ENCODE assay signal across 8 cellular contexts in genomic region chr20:35776513-35777101, GRCh38. TPM values are rescaled to one million over a fixed set of nuclear protein-coding genes. Genes with fewer than 3 reads are reported as not detected.
A peak's percentile ranks its signal among the peaks of the same experiment; 100 is the strongest.
DNase-seq lines count a peak whose midpoint lies in the region; ATAC-seq and TF ChIP-seq lines count a peak whose summit lies in the region.

No MANE protein-coding gene starts in this region.

- no peaks in the 10 kb centered on the region for H3K27me3 Mint-ChIP-seq in chondrocyte (ENCODE audit: low read depth)
- no peaks in the 10 kb centered on the region for H3K27me3 Mint-ChIP-seq in naive thymus-derived CD8-positive, alpha-beta T cell

- DNase-seq in DMS 273 (lab: John Stamatoyannopoulos, UW; ENCODE audit: unreplicated experiment) (peak; percentile 89), NCI-H345 (lab: John Stamatoyannopoulos, UW) (peak; percentile 58), chondrocyte (ENCODE audit: low spot score) (peak; percentile 2), NCI-H1436 treated with DMSO at 0.1 percent for 48 hours (lab: John Stamatoyannopoulos, UW) (no peak), DMS114 treated with DMSO at 0.1 percent for 48 hours (lab: John Stamatoyannopoulos, UW; ENCODE audit: unreplicated experiment) (no peak)
- peak in 1 of 10 donors; percentile 25 for DNase-seq in naive thymus-derived CD8-positive, alpha-beta T cell
- no peak for DNase-seq in stimulated activated CD8-positive, alpha-beta memory T cell treated with anti-CD3 and anti-CD28 coated beads, Interleukin-4, amount 100 ng/mL, for 48 hours

- H3K4me3 Mint-ChIP-seq in chondrocyte (ENCODE audit: unreplicated experiment): no peak overlapping the region
- H3K4me3 Mint-ChIP-seq in naive thymus-derived CD8-positive, alpha-beta T cell: peak overlapping the region in 9 of 10 donors; percentile 38 to 81 (median 67)

- no peak for TF ChIP-seq CTCF in chondrocyte (IDR thresholded peaks at IDR 0.05)

- H3K27ac Mint-ChIP-seq in chondrocyte (ENCODE audit: unreplicated experiment): peak overlapping the region; percentile 73
- peak overlapping the region; percentile 29 to 94 (median 79) for H3K27ac Mint-ChIP-seq in naive thymus-derived CD8-positive, alpha-beta T cell

- H3K4me1 Mint-ChIP-seq in chondrocyte (ENCODE audit: low read depth): peaks cover 37% of the 10 kb centered on the region
- H3K4me1 Mint-ChIP-seq in naive thymus-derived CD8-positive, alpha-beta T cell: peaks cover 32 to 80% (median 65%) of the 10 kb centered on the region in 4 donors

- H3K9me3 Mint-ChIP-seq in chondrocyte (ENCODE audit: low read depth): no peaks in the 10 kb centered on the region
- peaks cover 0 to 1% (median 0%) of the 10 kb centered on the region in 9 donors for H3K9me3 Mint-ChIP-seq in naive thymus-derived CD8-positive, alpha-beta T cell

- POLR2A ChIA-PET in naive thymus-derived CD8-positive, alpha-beta T cell (lab: Charles Lee): interaction anchor here (1.2 to 17.0 kb wide), 4 partner anchors 9 to 42 kb away, joined by 3 to 684 read pairs (median 4); partner anchors contain the start of gene RBM39

- ATAC-seq in naive thymus-derived CD8-positive, alpha-beta T cell: no peak
- no peak for ATAC-seq in GM21423 (IDR thresholded peaks at IDR 0.05; ENCODE audit: unreplicated experiment)

- H3K36me3 Mint-ChIP-seq in chondrocyte (ENCODE audit: low read depth): peaks cover 6% of the 10 kb centered on the region
- H3K36me3 Mint-ChIP-seq in naive thymus-derived CD8-positive, alpha-beta T cell: peaks cover 0 to 51% (median 4%) of the 10 kb centered on the region in 3 donors

RNA-seq across cellular contexts. Expression of gene PHF20, which starts 4.8 kb away (rescaled TPM):
- total RNA-seq in chondrocyte: 42.2 to 46.1 TPM (median 44.6 TPM) in 3 replicates
- total RNA-seq in naive thymus-derived CD8-positive, alpha-beta T cell: 10 to 100 TPM; 79.0 to 82.8 TPM
- 100 to 1,000 TPM; 114 to 135 (median 125) TPM for polyA plus RNA-seq in naive thymus-derived CD8-positive, alpha-beta T cell

RNA-seq across cellular contexts. Expression of gene RBM39, which starts 34.5 kb away (rescaled TPM):
- 217 to 277 TPM (median 238 TPM) in 3 replicates for total RNA-seq in chondrocyte
- 100 to 1,000 TPM; 687 to 713 TPM for total RNA-seq in naive thymus-derived CD8-positive, alpha-beta T cell
- polyA plus RNA-seq in naive thymus-derived CD8-positive, alpha-beta T cell: 100 to 1,000 TPM; 110 to 134 (median 112) TPM

Comparison
In these comparisons a context has a peak if more than half of its experiments do, and no peak if none do; other contexts are left out.
1. DNase-seq: peak in DMS 273 (single experiment), NCI-H345 (single experiment) and chondrocyte (single experiment); none in stimulated activated CD8-positive, alpha-beta memory T cell treated with anti-CD3 and anti-CD28 coated beads, Interleukin-4, amount 100 ng/mL, for 48 hours (single experiment), NCI-H1436 treated with DMSO at 0.1 percent for 48 hours (single experiment) and DMS114 treated with DMSO at 0.1 percent for 48 hours (single experiment).